Comparison of ENCODE assay signal across 9 cellular contexts in genomic region chr9:134644715-134645606, GRCh38. TPM values are rescaled to one million over a fixed set of nuclear protein-coding genes. Genes with fewer than 3 reads are reported as not detected.
DNase-seq lines count a peak whose midpoint lies in the region; ATAC-seq, FAIRE-seq and TF ChIP-seq lines count a peak whose summit lies in the region.
"Had no signal": no experiment of that assay in that cellular context is flagged by ENCODE, and none has a peak within 500 bp of the region (broad histone marks: within the 10 kb centered on the region; RNA-seq: fewer than 3 reads in every experiment).

No MANE protein-coding gene starts in this region.

- no peaks in the 10 kb centered on the region for H4K20me1 ChIP-seq in HCT116 (ENCODE audit: insufficient read depth)
- H4K20me1 ChIP-seq in K562 (replicated peaks; ENCODE audit: control insufficient read depth, insufficient read depth, low read length), result peaks cover 8% of the 10 kb centered on the region; the same call in 1 of the 2 replicates
- no peaks in the 10 kb centered on the region for H4K20me1 ChIP-seq in keratinocyte (ENCODE audit: control insufficient read depth, extremely low read depth, insufficient read depth, low read length)

- no peaks in the 10 kb centered on the region for H3K36me3 ChIP-seq in HCT116 (ENCODE audit: control insufficient read depth in 1 of 2, insufficient read depth in 2 of 2, low read length in 2 of 2)
- H3K36me3 ChIP-seq in K562 (ENCODE audit: control insufficient read depth, insufficient read depth, low read length), result no peaks in the 10 kb centered on the region
- H3K36me3 ChIP-seq in keratinocyte (ENCODE audit: control insufficient read depth in 2 of 2, extremely low read depth in 1 of 2, insufficient read depth in 2 of 2, low read length in 2 of 2), result no peaks in the 10 kb centered on the region

- H3K4me2 ChIP-seq in HCT116 (ENCODE audit: low read length) (no peak overlapping the region), K562 (ENCODE audit: insufficient read depth, low read length) (no peak overlapping the region), keratinocyte (ENCODE audit: control insufficient read depth, extremely low read depth, insufficient read depth, low read depth, low read length) (peak overlapping the region; percentile 70)

- H3K79me2 ChIP-seq in HCT116 (ENCODE audit: insufficient read depth, low read length), result no peaks in the 10 kb centered on the region
- no peaks in the 10 kb centered on the region for H3K79me2 ChIP-seq in K562 (ENCODE audit: control insufficient read depth, insufficient read depth, low read length)
- peaks cover 6% of the 10 kb centered on the region for H3K79me2 ChIP-seq in keratinocyte (ENCODE audit: control insufficient read depth, insufficient read depth, low read length)

- H3K4me3 ChIP-seq in HCT116 (replicated peaks in 1 of 2; ENCODE audit: low read depth in 1 of 2, low read length in 2 of 2) (no peak overlapping the region), K562 (no peak overlapping the region), keratinocyte (ENCODE audit: control insufficient read depth in 2 of 3, extremely low read depth in 1 of 3, insufficient read depth in 2 of 3, low read depth in 1 of 3, low read length in 3 of 3) (peak overlapping the region; percentile 13 to 49 (median 44))

- H3K9me2 ChIP-seq in HCT116 (ENCODE audit: insufficient read depth), result no peaks in the 10 kb centered on the region

- RAD21 ChIA-PET in HCT116 (lab: Charles Lee; ENCODE audit: low non-redundant PET in 1 of 2, low total read pairs in 2 of 2, uncharacterized antibody in 2 of 2, unreplicated experiment in 2 of 2), result no interaction called here

- no peak for TF ChIP-seq POLR2A in HCT116 (IDR thresholded peaks at IDR 0.05; ENCODE audit: borderline replicate concordance, extremely low read depth, insufficient read depth, insufficient read length)
- TF ChIP-seq POLR2A in K562 (conservative IDR thresholded peaks at IDR 0.05), result no peak

- H3K9me3 ChIP-seq in HCT116 (ENCODE audit: control insufficient read depth in 1 of 2, insufficient read depth in 1 of 2, low read depth in 1 of 2, low read length in 2 of 2) (no peaks in the 10 kb centered on the region), K562 (replicated peaks; ENCODE audit: control insufficient read depth, insufficient read depth, low read depth, low read length) (no peaks in the 10 kb centered on the region), keratinocyte (ENCODE audit: control insufficient read depth, low read depth, low read length) (no peaks in the 10 kb centered on the region)

- no peak overlapping the region for H2AFZ ChIP-seq in HCT116 (ENCODE audit: low read depth, low read length, poor library complexity, severe bottlenecking)
- H2AFZ ChIP-seq in K562 (ENCODE audit: low read depth, low read length), result no peak overlapping the region
- peak overlapping the region; percentile 51 for H2AFZ ChIP-seq in keratinocyte (ENCODE audit: control insufficient read depth, low read length)

- DNase-seq in HCT116 (ENCODE audit: low read depth, low spot score) (no peak), K562 (ENCODE audit: extremely low read depth in 1 of 4, low spot score in 3 of 4) (peak in 3 of 4 experiments; percentile 44 to 67 (median 65)), keratinocyte (ENCODE audit: low read depth, low spot score) (peak; percentile 78), DMS53 (lab: John Stamatoyannopoulos, UW) (no peak), NCI-H1048 (lab: John Stamatoyannopoulos, UW) (no peak)
- no peak for DNase-seq in effector memory CD8-positive, alpha-beta T cell
- DNase-seq: NCI-H748 treated with DMSO at 0.1 percent for 48 hours had no signal

- no peak overlapping the region for H3K27ac Mint-ChIP-seq in stimulated activated memory B cell treated with anti-CD40 and anti-IgM and Interleukin-4, amounts not matched to agents 10 μg/mL and 1 μg/mL and 100 μg/mL, for 72 hours
- peak overlapping the region in 1 of 2 donors; percentile 67 for H3K27ac Mint-ChIP-seq in effector memory CD8-positive, alpha-beta T cell

- H3K27me3 Mint-ChIP-seq in stimulated activated memory B cell treated with anti-CD40 and anti-IgM and Interleukin-4, amounts not matched to agents 10 μg/mL and 1 μg/mL and 100 μg/mL, for 72 hours, result peaks cover 43% of the 10 kb centered on the region
- peaks cover 12 to 19% of the 10 kb centered on the region in 2 donors for H3K27me3 Mint-ChIP-seq in effector memory CD8-positive, alpha-beta T cell

- CTCF ChIA-PET in HCT116 (lab: Charles Lee) (no interaction called here), K562 (lab: Yijun Ruan, JAX; ENCODE audit: low intra/inter-chr PET ratio) (no interaction called here)

- no peaks in the 10 kb centered on the region for H3K9me3 Mint-ChIP-seq in stimulated activated memory B cell treated with anti-CD40 and anti-IgM and Interleukin-4, amounts not matched to agents 10 μg/mL and 1 μg/mL and 100 μg/mL, for 72 hours
- no peaks in the 10 kb centered on the region for H3K9me3 Mint-ChIP-seq in effector memory CD8-positive, alpha-beta T cell

- no peak for FAIRE-seq in K562 (lab: Jason Lieb, UNC)
- FAIRE-seq in keratinocyte (lab: Jason Lieb, UNC), result peak; percentile 95

- H3K4me1 Mint-ChIP-seq in stimulated activated memory B cell treated with anti-CD40 and anti-IgM and Interleukin-4, amounts not matched to agents 10 μg/mL and 1 μg/mL and 100 μg/mL, for 72 hours, result no peaks in the 10 kb centered on the region
- peaks cover 0 to 27% of the 10 kb centered on the region in 2 donors for H3K4me1 Mint-ChIP-seq in effector memory CD8-positive, alpha-beta T cell (ENCODE audit: low read depth in 2 of 2)

- in situ Hi-C loops in K562 (cut with MboI), result no loop called here

- POLR2A ChIA-PET in HCT116 (lab: Charles Lee), result no interaction called here
- POLR2A ChIA-PET in K562 (lab: Yijun Ruan, JAX), result no interaction called here

- peaks cover 0 to 11% of the 10 kb centered on the region in 2 experiments; a peak in 3 of 4 replicates for H3K4me1 ChIP-seq in HCT116 (ENCODE audit: control insufficient read depth in 1 of 2, insufficient read depth in 2 of 2, low read length in 2 of 2)
- peaks cover 0 to 9% of the 10 kb centered on the region in 2 experiments; a peak in 2 of 5 replicates for H3K4me1 ChIP-seq in K562 (replicated peaks in 1 of 2; ENCODE audit: control insufficient read depth in 2 of 2, insufficient read depth in 2 of 2, low read length in 2 of 2)
- H3K4me1 ChIP-seq in keratinocyte (ENCODE audit: control insufficient read depth, extremely low read depth, insufficient read depth, low read length), result peaks cover 29% of the 10 kb centered on the region

- TF ChIP-seq CTCF in HCT116 (IDR thresholded peaks at IDR 0.05 in 2 of 3, conservative IDR thresholded peaks at IDR 0.05 in 1 of 3; ENCODE audit: borderline replicate concordance in 1 of 3, insufficient read depth in 1 of 3, low read depth in 2 of 3, low read length in 2 of 3) (no peak), K562 (IDR thresholded peaks at IDR 0.05 in 2 of 3, conservative IDR thresholded peaks at IDR 0.05 in 1 of 3; ENCODE audit: insufficient read depth in 2 of 3, low read depth in 1 of 3, low read length in 3 of 3) (no peak), keratinocyte (optimal IDR thresholded peaks at IDR 0.05 in 1 of 3, IDR thresholded peaks at IDR 0.05 in 1 of 3, conservative IDR thresholded peaks at IDR 0.05 in 1 of 3; ENCODE audit: extremely low read depth in 1 of 3, insufficient read depth in 2 of 3, low read length in 3 of 3) (no peak)

- H3K27me3 ChIP-seq in HCT116 (ENCODE audit: insufficient read depth, low read length) (no peaks in the 10 kb centered on the region; the same call in 1 of the 2 replicates), K562 (ENCODE audit: control insufficient read depth in 2 of 2, insufficient read depth in 2 of 2, low read length in 2 of 2) (peaks cover 22 to 59% of the 10 kb centered on the region in 2 experiments; a peak in 4 of 5 replicates), keratinocyte (ENCODE audit: control insufficient read depth, extremely low read depth, insufficient read depth, low read length) (peaks cover 6% of the 10 kb centered on the region)

- no peak overlapping the region for H3K4me3 Mint-ChIP-seq in stimulated activated memory B cell treated with anti-CD40 and anti-IgM and Interleukin-4, amounts not matched to agents 10 μg/mL and 1 μg/mL and 100 μg/mL, for 72 hours
- no peak overlapping the region for H3K4me3 Mint-ChIP-seq in effector memory CD8-positive, alpha-beta T cell

- H3K36me3 Mint-ChIP-seq in stimulated activated memory B cell treated with anti-CD40 and anti-IgM and Interleukin-4, amounts not matched to agents 10 μg/mL and 1 μg/mL and 100 μg/mL, for 72 hours, result no peaks in the 10 kb centered on the region
- peaks cover 6% of the 10 kb centered on the region for H3K36me3 Mint-ChIP-seq in effector memory CD8-positive, alpha-beta T cell (ENCODE audit: insufficient read depth)

- no peak for TF ChIP-seq EP300 in K562 (IDR thresholded peaks at IDR 0.05; ENCODE audit: low read length)

- H3K27ac ChIP-seq in HCT116 (ENCODE audit: low read depth, low read length) (no peak overlapping the region), K562 (ENCODE audit: extremely low read depth, low read depth, low read length) (no peak overlapping the region), keratinocyte (ENCODE audit: control insufficient read depth, insufficient read depth, low read length) (peak overlapping the region; percentile 20)

- no TSS peak for BruUV-seq in HCT116 (replicated peaks; lab: Mats Ljungman, UMichigan)
- BruUV-seq in K562 (replicated peaks; lab: Mats Ljungman, UMichigan), result no TSS peak

- H3K9ac ChIP-seq in HCT116 (ENCODE audit: low read length) (no peak overlapping the region), K562 (ENCODE audit: insufficient read depth in 1 of 2, low read depth in 2 of 2, low read length in 2 of 2) (no peak overlapping the region), keratinocyte (ENCODE audit: control insufficient read depth, extremely low read depth, insufficient read depth, low read length) (no peak overlapping the region)

- WGBS in K562 (ENCODE audit: insufficient coverage, low coverage, missing lambda C conversion rate), result 0% methylated on average over 22 of the region's 22 CpGs

- dilution Hi-C loops in keratinocyte (cut with MboI; ENCODE audit: extremely low pct_ligation_motif_present, low sequenced_read_pairs), result no loop called here

- no peak for TF ChIP-seq RAD21 in HCT116 (IDR thresholded peaks at IDR 0.05; ENCODE audit: low read depth)
- TF ChIP-seq RAD21 in K562 (CRISPR knock-in tag; conservative IDR thresholded peaks at IDR 0.05 in 1 of 2, IDR thresholded peaks at IDR 0.05 in 1 of 2), result no peak

- H3K9me1 ChIP-seq in K562 (ENCODE audit: control insufficient read depth, insufficient read depth, low read length) (no peaks in the 10 kb centered on the region), keratinocyte (ENCODE audit: control insufficient read depth, extremely low read depth, insufficient read depth, low read length) (no peaks in the 10 kb centered on the region)

- intact Hi-C loops in HCT116 (cut with micrococcal nuclease) (no loop called here), K562 (cut with micrococcal nuclease) (loop anchor here (10.0 kb wide), 1 partner anchor 90 kb away; no protein-coding TSS in a partner anchor)

- ATAC-seq in HCT116, result 0 out of 2 replicates have a peak, but pooled peaks have one; percentile 23
- ATAC-seq in K562, result no peak
- ATAC-seq in stimulated activated memory B cell treated with anti-CD40 and anti-IgM and Interleukin-4, amounts not matched to agents 10 μg/mL and 1 μg/mL and 100 μg/mL, for 72 hours, result peak; percentile 7
- no peak for ATAC-seq in effector memory CD8-positive, alpha-beta T cell (replicated peaks)
- ATAC-seq in HG03460 (IDR thresholded peaks at IDR 0.05; ENCODE audit: unreplicated experiment), result no peak

RNA-seq across cellular contexts. Expression of gene COL5A1, which starts 3.4 kb away (rescaled TPM):
- total RNA-seq in HCT116 (2021; ENCODE audit: unreplicated experiment) (0.30 TPM), K562 (2014; rRNA removed) (under 0.01 TPM in 1 of 2 replicates, not detected in the other), K562 (2014; rRNA removed; fragmentation: Illumina TruSeq; extraction: Trizol) (not detected in 2 replicates), K562 (2015; rRNA removed; fragmentation: Illumina TruSeq; extraction: Trizol) (not detected in 2 replicates), K562 (2021) (0.13 TPM in 2 replicates)
- polyA plus RNA-seq in HCT116 (2012), result 0.02 and 0.04 TPM in 2 replicates
- 0.07 and 0.42 TPM in 2 replicates for total RNA-seq in K562 (2011; cell fraction: chromatin; rRNA removed; ENCODE audit: low replicate concordance)
- under 0.01 TPM in 1 of 2 replicates, not detected in the other for total RNA-seq in K562 (2011; cell fraction: nucleolus; rRNA removed)
- total RNA-seq in K562 (2011; cell fraction: nucleoplasm; rRNA removed), result not detected in 2 replicates
- polyA plus RNA-seq in K562 (2011; rRNA removed) (not detected in 2 replicates), K562 (2014; fragmentation: Illumina TruSeq; extraction: Trizol) (not detected in 2 replicates), K562 (2014; fragmentation: Nextera tagmentation; extraction: Ambion mirVana) (not detected), K562 (2014; rRNA removed) (0.04 TPM in 1 of 2 replicates, not detected in the other), keratinocyte (3.1 to 5.6 TPM (median 4.9 TPM) in 3 replicates)
- 0.01 and 0.04 TPM in 2 replicates for polyA plus RNA-seq in K562 (2011; cell fraction: cytosol; rRNA removed)
- polyA plus RNA-seq in K562 (2011; cell fraction: nucleus; rRNA removed), result 0.04 and 0.23 TPM in 2 replicates
- 0.26 TPM in 2 replicates for polyA plus RNA-seq in K562 (2012)
- not detected in 2 replicates for polyA minus RNA-seq in K562 (2011; rRNA and poly(A)+ RNA removed)
- polyA minus RNA-seq in K562 (2011; cell fraction: cytosol; rRNA and poly(A)+ RNA removed), result 0.55 TPM in 1 of 2 replicates, not detected in the other
- polyA minus RNA-seq in K562 (2011; cell fraction: nucleus; rRNA and poly(A)+ RNA removed), result under 0.01 TPM in 1 of 2 replicates, not detected in the other
- 3.0 TPM for polyA plus RNA-seq in keratinocyte (2011; ENCODE audit: low read depth)
- polyA plus RNA-seq in keratinocyte (2011; cell fraction: cytosol; rRNA removed), result 1.1 and 2.1 TPM in 2 replicates
- 22.0 and 30.3 TPM in 2 replicates for polyA plus RNA-seq in keratinocyte (2011; cell fraction: nucleus; rRNA removed)
- polyA plus RNA-seq in keratinocyte (2012; ENCODE audit: low replicate concordance), result 0.87 and 10.2 TPM in 2 replicates
- 6.7 to 22.0 TPM (median 12.5 TPM) in 3 replicates for polyA minus RNA-seq in keratinocyte
- polyA minus RNA-seq in keratinocyte (2011; cell fraction: cytosol; rRNA and poly(A)+ RNA removed), result 13.2 TPM
- 27.4 and 29.4 TPM in 2 replicates for polyA minus RNA-seq in keratinocyte (2011; cell fraction: nucleus; rRNA and poly(A)+ RNA removed)

Comparison
In these comparisons a context has a peak if more than half of its experiments do, and no peak if none do; other contexts are left out.
1. ATAC-seq: peak in HCT116 (single experiment) and stimulated activated memory B cell treated with anti-CD40 and anti-IgM and Interleukin-4, amounts not matched to agents 10 μg/mL and 1 μg/mL and 100 μg/mL, for 72 hours (single experiment); none in K562 (single experiment), effector memory CD8-positive, alpha-beta T cell (single experiment) and HG03460 (single experiment).
2. DNase-seq: peak in K562 (3 of 4) and keratinocyte (single experiment); none in HCT116 (single experiment), DMS53 (single experiment), NCI-H1048 (single experiment) and effector memory CD8-positive, alpha-beta T cell (0 of 3).
3. H3K4me3 ChIP-seq: peak in keratinocyte (3 of 3); none in HCT116 (0 of 2) and K562 (single experiment).